In genomic region chr18:79507546-79508480, GRCh38 we compare ENCODE assay signal across 8 cellular contexts.
A peak's percentile ranks its signal among the peaks of the same experiment; 100 is the strongest.
DNase-seq lines count a peak whose midpoint lies in the region; ATAC-seq, FAIRE-seq and TF ChIP-seq lines count a peak whose summit lies in the region.

No MANE protein-coding gene starts in this region.

- peak overlapping the region; percentile 93 for H2AFZ ChIP-seq in neuronal stem cell (ENCODE audit: low read length)

- peak overlapping the region; percentile 67 for H3K4me3 Mint-ChIP-seq in T-helper 2 cell treated with Interferon-gamma antibody and Interleukin-4, amounts not matched to agents 5 μg/mL and 100 μg/mL, for 36 hours
- H3K4me3 Mint-ChIP-seq in activated CD8-positive, alpha-beta T cell treated with anti-CD3 and anti-CD28 coated beads for 36 hours, result peak overlapping the region; percentile 63

- FAIRE-seq in frontal cortex (lab: Jason Lieb, UNC), result no peak

- H3K27me3 Mint-ChIP-seq in T-helper 2 cell treated with Interferon-gamma antibody and Interleukin-4, amounts not matched to agents 5 μg/mL and 100 μg/mL, for 36 hours (ENCODE audit: low read depth), result no peaks in the 10 kb centered on the region
- H3K27me3 Mint-ChIP-seq in activated CD8-positive, alpha-beta T cell treated with anti-CD3 and anti-CD28 coated beads for 36 hours, result no peaks in the 10 kb centered on the region

- TF ChIP-seq CTCF in activated CD8-positive, alpha-beta T cell treated with anti-CD3 and anti-CD28 coated beads for 36 hours (IDR thresholded peaks at IDR 0.05), result no peak

- POLR2A ChIA-PET in activated CD8-positive, alpha-beta T cell treated with anti-CD3 and anti-CD28 coated beads for 36 hours (lab: Charles Lee), result interaction anchor here (0.8 to 3.2 kb wide), 5 partner anchors 9 to 110 kb away, joined by 3 to 24 read pairs (median 7); no protein-coding TSS in a partner anchor

- peak overlapping the region; percentile 77 for H3K27ac Mint-ChIP-seq in T-helper 2 cell treated with Interferon-gamma antibody and Interleukin-4, amounts not matched to agents 5 μg/mL and 100 μg/mL, for 36 hours
- H3K27ac Mint-ChIP-seq in activated CD8-positive, alpha-beta T cell treated with anti-CD3 and anti-CD28 coated beads for 36 hours, result peak overlapping the region; percentile 90

- H3K14ac ChIP-seq in neuronal stem cell (ENCODE audit: low read length), result no peak overlapping the region

- no peaks in the 10 kb centered on the region for H3K36me3 ChIP-seq in neuronal stem cell (replicated peaks in 1 of 2; ENCODE audit: control insufficient read depth in 2 of 2, insufficient read depth in 2 of 2, low read length in 2 of 2)

- no peak overlapping the region for H3K27ac ChIP-seq in neuronal stem cell (replicated peaks; ENCODE audit: low read length)

- peak overlapping the region; percentile 44 for H3K4me2 ChIP-seq in neuronal stem cell (ENCODE audit: insufficient read depth, low read length, poor library complexity, severe bottlenecking)

- H3K4ac ChIP-seq in neuronal stem cell (ENCODE audit: low read length), result no peak overlapping the region

- H3K9ac ChIP-seq in neuronal stem cell (ENCODE audit: low read depth, low read length, poor library complexity), result peak overlapping the region; percentile 78

- peak overlapping the region; percentile 93 for H4K91ac ChIP-seq in neuronal stem cell (ENCODE audit: low read depth, low read length, poor library complexity)

- peak overlapping the region; percentile 24 for H2BK12ac ChIP-seq in neuronal stem cell (ENCODE audit: low read length)

- peak overlapping the region; percentile 83 for H3K23ac ChIP-seq in neuronal stem cell (ENCODE audit: low read depth, low read length, poor library complexity)

- peak overlapping the region; percentile 76 for H2AK5ac ChIP-seq in neuronal stem cell (ENCODE audit: low read depth, low read length)

- H3K9me3 ChIP-seq in neuronal stem cell (replicated peaks in 1 of 2; ENCODE audit: control insufficient read depth in 2 of 2, insufficient read depth in 1 of 2, low read depth in 1 of 2, low read length in 2 of 2), result no peaks in the 10 kb centered on the region

- H3K36me3 Mint-ChIP-seq in T-helper 2 cell treated with Interferon-gamma antibody and Interleukin-4, amounts not matched to agents 5 μg/mL and 100 μg/mL, for 36 hours (ENCODE audit: low read depth), result peaks cover 18% of the 10 kb centered on the region
- peaks cover 50% of the 10 kb centered on the region for H3K36me3 Mint-ChIP-seq in activated CD8-positive, alpha-beta T cell treated with anti-CD3 and anti-CD28 coated beads for 36 hours (ENCODE audit: low read depth)

- no CpG with 5 or more reads among the region's 46 CpGs for WGBS in neuronal stem cell (ENCODE audit: extremely low coverage in 2 of 2, insufficient read length in 2 of 2, insufficient replicate concordance in 1 of 2), 2 donors

- CTCF ChIA-PET in activated CD8-positive, alpha-beta T cell treated with anti-CD3 and anti-CD28 coated beads for 36 hours (lab: Charles Lee), result interaction anchor here (0.8 to 1.5 kb wide), 7 partner anchors 9 to 129 kb away, joined by 3 to 8 read pairs (median 3); no protein-coding TSS in a partner anchor

- peaks cover 0 to 15% (median 3%) of the 10 kb centered on the region in 3 experiments for H3K27me3 ChIP-seq in neuronal stem cell (ENCODE audit: control insufficient read depth in 3 of 3, insufficient read depth in 3 of 3, low read depth in 1 of 3, low read length in 3 of 3)

- no peak overlapping the region for H2BK5ac ChIP-seq in neuronal stem cell (ENCODE audit: low read length)

- peak; percentile 40 for ATAC-seq in activated CD8-positive, alpha-beta T cell treated with anti-CD3 and anti-CD28 coated beads for 36 hours
- no peak for ATAC-seq in GM19324 (IDR thresholded peaks at IDR 0.05; ENCODE audit: low FRiP score, unreplicated experiment)

- DNase-seq in T-helper 2 cell treated with Interferon-gamma antibody and Interleukin-4, amounts not matched to agents 5 μg/mL and 100 μg/mL, for 36 hours (ENCODE audit: low spot score), result no peak
- no peak for DNase-seq in T-helper 2 cell
- DNase-seq in activated CD8-positive, alpha-beta T cell treated with anti-CD3 and anti-CD28 coated beads for 36 hours, result peak; percentile 47
- DNase-seq in frontal cortex (ENCODE audit: low spot score in 2 of 2), result peak; percentile 76 to 77
- no peak for DNase-seq in neuronal stem cell (ENCODE audit: low spot score)
- DNase-seq in NCI-H2029 (lab: John Stamatoyannopoulos, UW), result no peak
- no peak for DNase-seq in NCI-H2107 treated with DMSO at 0.1 percent for 48 hours (lab: John Stamatoyannopoulos, UW; ENCODE audit: unreplicated experiment)

- H3K9me3 Mint-ChIP-seq in T-helper 2 cell treated with Interferon-gamma antibody and Interleukin-4, amounts not matched to agents 5 μg/mL and 100 μg/mL, for 36 hours, result no peaks in the 10 kb centered on the region
- H3K9me3 Mint-ChIP-seq in activated CD8-positive, alpha-beta T cell treated with anti-CD3 and anti-CD28 coated beads for 36 hours, result no peaks in the 10 kb centered on the region

- H2BK15ac ChIP-seq in neuronal stem cell (ENCODE audit: low read length), result peak overlapping the region; percentile 95

- peak overlapping the region; percentile 76 for H2BK120ac ChIP-seq in neuronal stem cell (ENCODE audit: low read depth, low read length)

- peak overlapping the region in 1 of 2 donors; percentile 49 for H3K4me3 ChIP-seq in neuronal stem cell (ENCODE audit: low read length in 2 of 2)

- H3K79me1 ChIP-seq in neuronal stem cell (ENCODE audit: low read depth, low read length), result no peaks in the 10 kb centered on the region

- H3K4me1 Mint-ChIP-seq in T-helper 2 cell treated with Interferon-gamma antibody and Interleukin-4, amounts not matched to agents 5 μg/mL and 100 μg/mL, for 36 hours (ENCODE audit: low read depth), result peaks cover 39% of the 10 kb centered on the region
- peaks cover 57% of the 10 kb centered on the region for H3K4me1 Mint-ChIP-seq in activated CD8-positive, alpha-beta T cell treated with anti-CD3 and anti-CD28 coated beads for 36 hours (ENCODE audit: low read depth)

- H3K4me1 ChIP-seq in neuronal stem cell (ENCODE audit: control insufficient read depth in 2 of 2, insufficient read depth in 1 of 2, low read depth in 1 of 2, low read length in 2 of 2), result peaks cover 3 to 17% of the 10 kb centered on the region in 2 donors

- intact Hi-C loops in activated CD8-positive, alpha-beta T cell treated with anti-CD3 and anti-CD28 coated beads for 36 hours (cut with micrococcal nuclease), result no loop called here

- peak overlapping the region; percentile 54 for H4K8ac ChIP-seq in neuronal stem cell (ENCODE audit: low read depth, low read length)

- H3K18ac ChIP-seq in neuronal stem cell (ENCODE audit: low read length), result peak overlapping the region; percentile 96

Comparison
In these comparisons a context has a peak if more than half of its experiments do, and no peak if none do; other contexts are left out.
1. DNase-seq: peak in activated CD8-positive, alpha-beta T cell treated with anti-CD3 and anti-CD28 coated beads for 36 hours (single experiment) and frontal cortex (2 of 2); none in T-helper 2 cell treated with Interferon-gamma antibody and Interleukin-4, amounts not matched to agents 5 μg/mL and 100 μg/mL, for 36 hours (single experiment), T-helper 2 cell (0 of 5), neuronal stem cell (single experiment), NCI-H2029 (single experiment) and NCI-H2107 treated with DMSO at 0.1 percent for 48 hours (single experiment).